Comparison of ENCODE assay signal across 8 cellular contexts in the genomic region with DNA sequence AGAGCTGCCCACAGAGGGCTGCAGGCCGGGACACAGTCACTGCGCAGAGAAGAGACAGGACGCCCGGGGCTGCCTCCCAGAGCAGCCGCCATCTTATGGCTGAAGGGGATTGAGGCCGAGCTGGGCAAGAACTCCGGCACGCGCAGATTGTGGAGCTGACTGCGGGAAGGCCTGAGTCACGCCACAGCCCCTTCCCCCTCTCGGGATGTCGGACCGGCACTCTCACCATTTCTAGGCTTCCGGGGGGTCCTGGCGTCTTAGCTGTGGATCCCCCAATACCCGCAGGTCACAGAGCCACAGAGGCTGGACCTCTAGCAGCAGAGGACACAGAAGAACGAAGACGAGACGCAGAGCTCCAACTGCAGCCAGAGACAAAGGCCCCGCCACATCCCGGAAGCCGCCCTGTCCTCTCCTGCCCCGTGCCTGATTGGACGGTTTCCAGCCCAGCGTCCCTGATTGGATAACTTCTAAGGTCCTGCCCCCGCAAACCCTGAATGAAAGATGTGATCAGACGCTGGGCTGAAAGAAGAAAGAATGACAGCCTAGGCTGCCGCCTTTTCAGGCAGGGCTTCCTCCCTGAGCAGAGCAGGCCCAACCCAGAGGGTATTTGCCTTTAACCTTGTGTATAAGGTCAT. TPM values are rescaled to one million over a fixed set of nuclear protein-coding genes. Genes with fewer than 3 reads are reported as not detected.
A peak's percentile ranks its signal among the peaks of the same experiment; 100 is the strongest.
DNase-seq lines count a peak whose midpoint lies in the region; ATAC-seq lines count a peak whose summit lies in the region.

A gene (minus strand): TSS at position 373 of the 635 bp plus-strand sequence. CDS start 144 bp downstream, at position 229.

- DNase-seq in NCI-H2171 treated with DMSO at 0.1 percent for 48 hours (lab: John Stamatoyannopoulos, UW): peak; percentile 94
- DNase-seq in activated CD4-positive, alpha-beta T cell treated with anti-CD3 and anti-CD28 coated beads, Interleukin-2, amount 50 U/mL, for 24 hours (ENCODE audit: low read depth in 1 of 2, low spot score in 1 of 2): peak; percentile 76 to 94
- peak; percentile 43 for DNase-seq in cortex of kidney (lab: John Stamatoyannopoulos, UW)
- peak; percentile 97 to 98 for DNase-seq in left colon
- peak; percentile 83 to 84 for DNase-seq in stimulated activated CD4-positive, alpha-beta T cell treated with anti-CD3 and anti-CD28 coated beads, Interleukin-1b, Interleukin-23, amount 100 ng/mL, for 4 hours (ENCODE audit: low read depth in 2 of 2)
- DNase-seq in NOMO-1 (lab: John Stamatoyannopoulos, UW; ENCODE audit: unreplicated experiment in 2 of 2): no peak

- intact Hi-C loops in left colon (cut with DNase I, micrococcal nuclease): no loop called here

- ATAC-seq in GM18499 (IDR thresholded peaks at IDR 0.05; ENCODE audit: insufficient read depth, unreplicated experiment) (peak; percentile 94), HG02943 (IDR thresholded peaks at IDR 0.05; ENCODE audit: low read depth, unreplicated experiment) (peak; percentile 95), left colon (peak; percentile 98)

RNA-seq across cellular contexts. Expression of the gene that starts here (rescaled TPM):
- 10 to 100 TPM; 10.1 to 11.7 TPM for total RNA-seq in left colon

Comparison
In these comparisons a context has a peak if more than half of its experiments do, and no peak if none do; other contexts are left out.
1. DNase-seq: peak in NCI-H2171 treated with DMSO at 0.1 percent for 48 hours (single experiment), activated CD4-positive, alpha-beta T cell treated with anti-CD3 and anti-CD28 coated beads, Interleukin-2, amount 50 U/mL, for 24 hours (2 of 2), cortex of kidney (single experiment), left colon (2 of 2) and stimulated activated CD4-positive, alpha-beta T cell treated with anti-CD3 and anti-CD28 coated beads, Interleukin-1b, Interleukin-23, amount 100 ng/mL, for 4 hours (2 of 2); none in NOMO-1 (0 of 2).
2. Peak in every context shown above with its lines, with median percentiles within 50 percentile points of each other: ATAC-seq.